ENCODE assay signal across 8 cellular contexts in the genomic region with DNA sequence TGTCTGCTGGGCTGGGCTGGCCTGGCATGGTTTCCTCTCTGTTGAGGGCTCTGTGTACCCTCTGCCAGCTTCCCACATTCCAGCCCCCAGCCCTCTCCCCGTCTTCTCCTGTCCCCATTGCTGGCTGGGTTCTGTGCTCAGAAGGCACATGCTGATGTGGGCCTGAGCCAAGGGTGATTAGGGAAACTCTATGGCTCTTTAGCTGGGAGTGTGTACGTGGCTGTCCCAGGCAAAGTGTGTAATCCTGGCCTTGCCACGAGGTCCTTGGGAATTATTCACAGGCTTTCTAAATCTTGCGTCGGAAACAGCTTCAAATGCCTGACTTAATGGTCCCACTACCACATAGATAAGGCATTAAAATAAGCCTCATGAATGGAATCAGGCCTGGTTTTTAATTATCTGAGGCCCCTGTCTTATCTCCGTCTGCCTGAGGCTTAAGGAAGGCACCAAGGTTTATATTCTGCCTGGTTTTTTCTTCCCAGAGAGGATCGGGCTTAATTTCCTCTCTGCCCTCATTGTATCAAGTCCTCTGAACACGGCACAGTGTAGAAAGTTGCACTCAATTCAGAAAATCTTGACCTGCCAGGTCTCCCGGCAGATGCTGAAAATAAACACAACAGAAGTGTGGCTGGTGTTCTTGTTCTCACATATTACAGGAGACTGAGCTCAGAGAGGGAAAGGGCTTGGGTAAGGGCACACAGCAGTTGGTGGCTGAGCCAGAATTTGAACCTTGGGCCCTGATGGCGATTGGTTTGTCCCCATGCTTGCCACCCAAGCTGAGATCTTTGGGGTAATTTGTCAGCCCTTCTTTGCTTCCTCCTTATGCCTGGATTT. TPM values are rescaled to one million over a fixed set of nuclear protein-coding genes. Genes with fewer than 3 reads are reported as not detected.
DNase-seq lines count a peak whose midpoint lies in the region; ATAC-seq, FAIRE-seq and TF ChIP-seq lines count a peak whose summit lies in the region.

No MANE protein-coding gene starts in this region.

- peaks cover 0 to 17% (median 0%) of the 10 kb centered on the region in 5 donors for H3K36me3 Mint-ChIP-seq in naive thymus-derived CD4-positive, alpha-beta T cell

- peak; percentile 3 for ATAC-seq in GM18511 (IDR thresholded peaks at IDR 0.05; ENCODE audit: unreplicated experiment)
- peak; percentile 90 for ATAC-seq in Right ventricle myocardium superior (ENCODE audit: poor library complexity)
- ATAC-seq in naive thymus-derived CD4-positive, alpha-beta T cell = no peak
- no peak for ATAC-seq in GM21381 (IDR thresholded peaks at IDR 0.05; ENCODE audit: unreplicated experiment)

- H3K36me3 ChIP-seq in SK-N-SH (replicated peaks in 1 of 2; ENCODE audit: control insufficient read depth in 1 of 2, insufficient read depth in 2 of 2, low read length in 1 of 2) (no peaks in the 10 kb centered on the region), skeletal muscle satellite cell (ENCODE audit: insufficient read depth, low read length) (no peaks in the 10 kb centered on the region), small intestine (ENCODE audit: control insufficient read depth in 2 of 2, insufficient read depth in 2 of 2, low read length in 2 of 2) (no peaks in the 10 kb centered on the region)
- no peaks in the 10 kb centered on the region for H3K36me3 ChIP-seq in naive thymus-derived CD4-positive, alpha-beta T cell (ENCODE audit: control insufficient read depth in 2 of 3, insufficient read depth in 3 of 3, low read length in 3 of 3)

- TF ChIP-seq EP300 in SK-N-SH (IDR thresholded peaks at IDR 0.05; ENCODE audit: borderline replicate concordance in 1 of 2, low read depth in 1 of 2, low read length in 1 of 2) = peak in 1 of 2 experiments; percentile 65; a peak in 2 of 4 replicates

- no peaks in the 10 kb centered on the region for H3K27me3 Mint-ChIP-seq in naive thymus-derived CD4-positive, alpha-beta T cell

- H3K9me3 ChIP-seq in SK-N-SH (no peaks in the 10 kb centered on the region), skeletal muscle satellite cell (replicated peaks; ENCODE audit: low read length) (no peaks in the 10 kb centered on the region), small intestine (ENCODE audit: control insufficient read depth, low read depth) (no peaks in the 10 kb centered on the region)
- H3K9me3 ChIP-seq in naive thymus-derived CD4-positive, alpha-beta T cell (ENCODE audit: control insufficient read depth in 2 of 3, low read length in 3 of 3) = no peaks in the 10 kb centered on the region

- CTCF ChIA-PET in SK-N-SH (lab: Yijun Ruan, JAX) = interaction anchor here (0.6 to 4.9 kb wide), 11 partner anchors 9 to 341 kb away, joined by 4 to 31 read pairs (median 4); a partner anchor contains a TSS
- CTCF ChIA-PET in naive thymus-derived CD4-positive, alpha-beta T cell (lab: Charles Lee) = no interaction called here

- H3K27ac ChIP-seq in SK-N-SH (ENCODE audit: low read depth in 2 of 2, low read length in 1 of 2) (peak overlapping the region; percentile 59 to 96; a peak in 3 of 4 replicates), small intestine (ENCODE audit: low read depth in 1 of 2, low read length in 1 of 2) (peak overlapping the region in 1 of 2 donors; percentile 68)
- H3K27ac ChIP-seq in naive thymus-derived CD4-positive, alpha-beta T cell (ENCODE audit: low read depth, low read length) = no peak overlapping the region

- H3K9ac ChIP-seq in SK-N-SH (no peak overlapping the region), skeletal muscle satellite cell (ENCODE audit: low read depth, low read length) (peak overlapping the region; percentile 68)

- H3K9me2 ChIP-seq in SK-N-SH = no peaks in the 10 kb centered on the region

- H3K4me3 Mint-ChIP-seq in naive thymus-derived CD4-positive, alpha-beta T cell = peak overlapping the region in 1 of 10 donors; percentile 31

- H3K79me2 ChIP-seq in SK-N-SH (ENCODE audit: insufficient read depth) = no peaks in the 10 kb centered on the region

- H2AFZ ChIP-seq in SK-N-SH (ENCODE audit: low read depth) = no peak overlapping the region

- H3K27ac Mint-ChIP-seq in naive thymus-derived CD4-positive, alpha-beta T cell = peak overlapping the region in 1 of 9 donors; percentile 93

- DNase-seq in SK-N-SH = peak; percentile 80
- DNase-seq in Right ventricle myocardium superior = no peak
- DNase-seq in naive thymus-derived CD4-positive, alpha-beta T cell = no peak
- no peak for DNase-seq in effector CD8-positive, alpha-beta T cell (lab: John Stamatoyannopoulos, UW)
- DNase-seq in small intestine = no peak

- H3K4me1 Mint-ChIP-seq in naive thymus-derived CD4-positive, alpha-beta T cell = peaks cover 0 to 78% (median 9%) of the 10 kb centered on the region in 7 donors

- no peaks in the 10 kb centered on the region for H3K9me3 Mint-ChIP-seq in naive thymus-derived CD4-positive, alpha-beta T cell

- H4K20me1 ChIP-seq in SK-N-SH (ENCODE audit: insufficient read depth) = no peaks in the 10 kb centered on the region

- intact Hi-C loops in Right ventricle myocardium superior (cut with DNase I) = no loop called here
- intact Hi-C loops in naive thymus-derived CD4-positive, alpha-beta T cell (cut with micrococcal nuclease) = loop anchor here in 1 of 2 donors (2.0 kb wide), 1 partner anchor 33 kb away; no protein-coding TSS in a partner anchor

- H3K27me3 ChIP-seq in SK-N-SH (ENCODE audit: insufficient read depth) = no peaks in the 10 kb centered on the region
- H3K27me3 ChIP-seq in skeletal muscle satellite cell (ENCODE audit: control insufficient read depth, insufficient read depth, low read length) = no peaks in the 10 kb centered on the region
- H3K27me3 ChIP-seq in naive thymus-derived CD4-positive, alpha-beta T cell (ENCODE audit: control insufficient read depth in 2 of 2, insufficient read depth in 2 of 2, low read length in 2 of 2) = no peaks in the 10 kb centered on the region
- no peaks in the 10 kb centered on the region for H3K27me3 ChIP-seq in small intestine (ENCODE audit: control insufficient read depth in 2 of 2, insufficient read depth in 2 of 2, low read length in 2 of 2)

- H3K4me2 ChIP-seq in SK-N-SH = no peak overlapping the region; the same call in 1 of the 2 replicates
- no peak overlapping the region for H3K4me2 ChIP-seq in skeletal muscle satellite cell (ENCODE audit: low read length)

- peaks cover 11% of the 10 kb centered on the region for H3F3A ChIP-seq in SK-N-SH (replicated peaks; ENCODE audit: insufficient read depth)

- no peak for FAIRE-seq in small intestine (lab: Jason Lieb, UNC)

- H3K4me1 ChIP-seq in SK-N-SH (ENCODE audit: control insufficient read depth in 1 of 2, insufficient read depth in 2 of 2, low read depth in 1 of 2, low read length in 1 of 2) = peaks cover 33 to 49% of the 10 kb centered on the region in 2 experiments
- H3K4me1 ChIP-seq in skeletal muscle satellite cell (ENCODE audit: control insufficient read depth, insufficient read depth, low read length) = peaks cover 26% of the 10 kb centered on the region
- no peaks in the 10 kb centered on the region for H3K4me1 ChIP-seq in naive thymus-derived CD4-positive, alpha-beta T cell (ENCODE audit: control insufficient read depth in 2 of 2, insufficient read depth in 2 of 2, low read length in 2 of 2)
- peaks cover 0 to 2% of the 10 kb centered on the region in 2 donors for H3K4me1 ChIP-seq in small intestine (ENCODE audit: control insufficient read depth in 2 of 2, insufficient read depth in 1 of 2, low read depth in 1 of 2, low read length in 1 of 2)

- TF ChIP-seq RAD21 in SK-N-SH (IDR thresholded peaks at IDR 0.05; ENCODE audit: low read length) = peak; percentile 1; the same call in 1 of the 2 replicates

- no peak for TF ChIP-seq CTCF in SK-N-SH (IDR thresholded peaks at IDR 0.05)

- H3K4me3 ChIP-seq in SK-N-SH (ENCODE audit: low read depth in 2 of 2, low read length in 1 of 2) = no peak overlapping the region
- no peak overlapping the region for H3K4me3 ChIP-seq in skeletal muscle satellite cell (ENCODE audit: low read length)
- H3K4me3 ChIP-seq in naive thymus-derived CD4-positive, alpha-beta T cell (ENCODE audit: low read length) = no peak overlapping the region
- no peak overlapping the region for H3K4me3 ChIP-seq in small intestine (ENCODE audit: low read depth in 1 of 2, low read length in 2 of 2)

- POLR2A ChIA-PET in SK-N-SH (lab: Yijun Ruan, JAX) = interaction anchor here (0.5 to 2.6 kb wide), 4 partner anchors 9 to 122 kb away, joined by 3 to 10 read pairs (median 4); a partner anchor contains a TSS
- POLR2A ChIA-PET in naive thymus-derived CD4-positive, alpha-beta T cell (lab: Charles Lee) = no interaction called here

- 74% methylated on average over 9 of the region's 10 CpGs for WGBS in SK-N-SH (ENCODE audit: low lambda C conversion rate)
- 59 to 72% (median 64%) methylated on average over 10 of the region's 10 CpGs for WGBS in small intestine, 3 donors

TF ChIP-seq in SK-N-SH, 30 proteins besides CTCF, POLR2A, EP300 and RAD21:
- no peak for TF ChIP-seq NRF1 (IDR thresholded peaks at IDR 0.05; ENCODE audit: low read depth, low read length)
- TF ChIP-seq MXI1 (IDR thresholded peaks at IDR 0.05; ENCODE audit: low read depth, low read length) = peak; percentile 46; the same call in 1 of the 2 replicates
- TF ChIP-seq RFX5 (IDR thresholded peaks at IDR 0.05; ENCODE audit: low read length) = 0 out of 2 replicates have a peak, but pooled peaks have one; percentile 19
- TF ChIP-seq RCOR1 (IDR thresholded peaks at IDR 0.05; ENCODE audit: low read length) = peak; percentile 41; the same call in 1 of the 2 replicates
- no peak for TF ChIP-seq TCF12 (IDR thresholded peaks at IDR 0.05)
- peak; percentile 69 for TF ChIP-seq GATA2 (CRISPR knock-in tag; IDR thresholded peaks at IDR 0.05)

RNA-seq across cellular contexts. Expression of a gene that starts 52.9 kb away (rescaled TPM):
- 0.21 and 0.37 TPM in 2 replicates for polyA plus RNA-seq in SK-N-SH (2012; rRNA removed)
- polyA plus RNA-seq in SK-N-SH (2012; cell fraction: cytosol; rRNA removed) = 0.07 TPM in 1 of 2 replicates, not detected in the other
- polyA plus RNA-seq in SK-N-SH (2012; cell fraction: nucleus; rRNA removed) = 0.66 and 0.68 TPM in 2 replicates
- total RNA-seq in Right ventricle myocardium superior = 17.0 TPM
- 0.25 TPM in 1 of 2 replicates, not detected in the other for total RNA-seq in skeletal muscle satellite cell (2012; rRNA removed)
- total RNA-seq in naive thymus-derived CD4-positive, alpha-beta T cell = 100 to 1,000 TPM in 2 of 5 experiments, 10 to 100 TPM in 3; 11.0 to 198 (median 47.7) TPM
- 10 to 100 TPM; 11.8 to 15.0 TPM for polyA plus RNA-seq in naive thymus-derived CD4-positive, alpha-beta T cell
- 100 to 1,000 TPM in 1 of 3 donors, 10 to 100 TPM in 2; 62.2 to 240 (median 74.6) TPM for polyA plus RNA-seq in small intestine

Comparison
In these comparisons a context has a peak if more than half of its experiments do, and no peak if none do; other contexts are left out.
1. ATAC-seq: peak in GM18511 (single experiment) and Right ventricle myocardium superior (single experiment); none in naive thymus-derived CD4-positive, alpha-beta T cell (single experiment) and GM21381 (single experiment).
2. RNA of a gene that starts 52.9 kb away (polyA plus RNA-seq): 62.2 to 240 TPM in small intestine and 11.8 to 15.0 TPM in naive thymus-derived CD4-positive, alpha-beta T cell; 0.07 to 0.68 TPM in SK-N-SH; every median in the first group is over 4 times any median in the second.